ENCODE assay signal across 8 cellular contexts in the genomic region with DNA sequence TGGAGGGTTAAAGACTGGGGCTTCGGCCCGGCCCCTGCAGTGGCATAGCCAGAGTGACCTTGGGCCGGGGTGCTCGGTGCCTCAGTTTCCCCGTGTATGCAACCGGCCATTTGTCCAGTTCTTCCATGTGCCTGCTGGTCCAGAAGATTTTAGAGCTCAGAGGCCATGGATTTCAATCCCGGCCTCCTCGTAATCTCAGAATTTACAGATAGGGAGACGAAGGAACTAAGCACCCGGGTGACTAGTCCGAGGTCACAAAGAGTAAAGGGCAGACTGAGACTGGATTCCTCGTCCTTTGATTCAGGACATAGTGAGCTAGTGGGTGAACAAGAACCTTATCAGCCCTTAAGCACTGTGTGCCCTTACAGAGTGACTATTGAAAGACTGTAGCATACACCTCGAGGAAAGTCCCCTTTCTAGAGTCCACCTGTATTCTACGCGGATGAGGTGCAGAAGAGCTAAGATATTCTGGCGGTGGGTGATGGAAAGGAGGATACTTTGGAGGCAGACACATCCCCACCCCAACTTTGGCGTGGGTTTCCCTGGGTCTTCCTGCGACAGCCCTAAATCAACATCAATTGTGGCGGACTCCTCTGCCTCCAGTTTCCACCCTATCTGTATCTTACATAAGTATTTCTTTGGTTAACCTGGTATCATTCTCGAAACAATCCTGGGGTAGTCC. TPM values are rescaled to one million over a fixed set of nuclear protein-coding genes. Genes with fewer than 3 reads are reported as not detected.
DNase-seq lines count a peak whose midpoint lies in the region; ATAC-seq and TF ChIP-seq lines count a peak whose summit lies in the region.

No MANE protein-coding gene starts in this region.

- TF ChIP-seq CTCF in NB4 (IDR thresholded peaks at IDR 0.05; ENCODE audit: low read depth, low read length) = no peak
- no peak for TF ChIP-seq CTCF in brain (conservative IDR thresholded peaks at IDR 0.05)
- no peak for TF ChIP-seq CTCF in left lung (IDR thresholded peaks at IDR 0.05)

- H3K27me3 ChIP-seq in CD8-positive, alpha-beta memory T cell (ENCODE audit: insufficient read depth, low read length, poor library complexity, severe bottlenecking) = no peaks in the 10 kb centered on the region
- H3K27me3 ChIP-seq in left lung (no peaks in the 10 kb centered on the region), thymus (ENCODE audit: control insufficient read depth, insufficient read depth) (no peaks in the 10 kb centered on the region)

- no peaks in the 10 kb centered on the region for H3K9me3 ChIP-seq in CD8-positive, alpha-beta memory T cell (ENCODE audit: low read length)
- H3K9me3 ChIP-seq in left lung = no peaks in the 10 kb centered on the region
- no peaks in the 10 kb centered on the region for H3K9me3 ChIP-seq in thymus (ENCODE audit: control insufficient read depth)

- POLR2A ChIA-PET in CD8-positive, alpha-beta memory T cell (lab: Charles Lee) = interaction anchor here (0.9 to 1.9 kb wide), 5 partner anchors 10 to 188 kb away, joined by 3 to 5 read pairs (median 4); a partner anchor contains a TSS

- peaks cover 37 to 60% (median 51%) of the 10 kb centered on the region in 3 donors for H3K4me1 Mint-ChIP-seq in CD8-positive, alpha-beta memory T cell
- peaks cover 72% of the 10 kb centered on the region for H3K4me1 Mint-ChIP-seq in brain

- no peaks in the 10 kb centered on the region for H3K36me3 ChIP-seq in CD8-positive, alpha-beta memory T cell (ENCODE audit: insufficient read depth, low read length)
- H3K36me3 ChIP-seq in left lung (peaks cover 0 to 6% of the 10 kb centered on the region in 2 donors), thymus (ENCODE audit: control insufficient read depth, insufficient read depth) (no peaks in the 10 kb centered on the region)

- peaks cover 34% of the 10 kb centered on the region for H3K4me1 ChIP-seq in CD8-positive, alpha-beta memory T cell (ENCODE audit: insufficient read depth, low read length)
- H3K4me1 ChIP-seq in left lung (peaks cover 20 to 81% of the 10 kb centered on the region in 2 donors), thymus (ENCODE audit: control insufficient read depth, insufficient read depth, low read length) (peaks cover 12% of the 10 kb centered on the region)

- H3K36me3 Mint-ChIP-seq in CD8-positive, alpha-beta memory T cell = peaks cover 0 to 12% (median 0%) of the 10 kb centered on the region in 3 donors
- H3K36me3 Mint-ChIP-seq in brain = peaks cover 10% of the 10 kb centered on the region

- H3K27ac ChIP-seq in CD8-positive, alpha-beta memory T cell (ENCODE audit: low read depth, low read length) = peak overlapping the region; percentile 91
- H3K27ac ChIP-seq in left lung (peak overlapping the region; percentile 75 to 93), thymus (ENCODE audit: low read depth) (peak overlapping the region; percentile 85)

- H3K27ac Mint-ChIP-seq in CD8-positive, alpha-beta memory T cell = peak overlapping the region; percentile 38 to 97 (median 94)
- peak overlapping the region; percentile 91 to 99 (median 98) for H3K27ac Mint-ChIP-seq in brain

- peak overlapping the region; percentile 93 to 99 (median 95) for H3K4me3 Mint-ChIP-seq in CD8-positive, alpha-beta memory T cell
- H3K4me3 Mint-ChIP-seq in brain = peak overlapping the region; percentile 96 to 99 (median 98)

- H3K9me3 Mint-ChIP-seq in CD8-positive, alpha-beta memory T cell = no peaks in the 10 kb centered on the region
- no peaks in the 10 kb centered on the region for H3K9me3 Mint-ChIP-seq in brain

- peak in 1 of 5 donors; percentile 5 for DNase-seq in CD8-positive, alpha-beta memory T cell
- DNase-seq in NB4 (ENCODE audit: low read depth) (no peak), left lung (no peak), UCSD-AML1 (lab: John Stamatoyannopoulos, UW; ENCODE audit: unreplicated experiment) (no peak)

- CTCF ChIA-PET in CD8-positive, alpha-beta memory T cell (lab: Charles Lee) = interaction anchor here (0.6 to 3.3 kb wide), 8 partner anchors 10 to 360 kb away, joined by 3 to 19 read pairs (median 4); a partner anchor contains a TSS

- H3K27me3 Mint-ChIP-seq in CD8-positive, alpha-beta memory T cell = no peaks in the 10 kb centered on the region
- peaks cover 13% of the 10 kb centered on the region for H3K27me3 Mint-ChIP-seq in brain

- 26% methylated on average over 20 of the region's 20 CpGs for WGBS in thymus

- H3K4me3 ChIP-seq in CD8-positive, alpha-beta memory T cell (ENCODE audit: low read length) = peak overlapping the region; percentile 96
- peak overlapping the region; percentile 73 for H3K4me3 ChIP-seq in NB4 (ENCODE audit: low read depth, low read length)
- peak overlapping the region; percentile 57 to 87 for H3K4me3 ChIP-seq in left lung
- peak overlapping the region; percentile 59 for H3K4me3 ChIP-seq in thymus (ENCODE audit: low read length)

- TF ChIP-seq POLR2A in NB4 (IDR thresholded peaks at IDR 0.05; ENCODE audit: extremely low read depth, insufficient read length) = no peak

- ATAC-seq in left lung = peak; percentile 35
- ATAC-seq in GM18867 (IDR thresholded peaks at IDR 0.05; ENCODE audit: unreplicated experiment) = no peak
- no peak for ATAC-seq in GM18517 (IDR thresholded peaks at IDR 0.05; ENCODE audit: unreplicated experiment)

- intact Hi-C loops in left lung (cut with DNase I) = no loop called here

RNA-seq across cellular contexts. Expression of a gene that starts 0.6 kb away (rescaled TPM):
- total RNA-seq in CD8-positive, alpha-beta memory T cell = 10 to 100 TPM; 13.7 to 15.1 TPM
- polyA plus RNA-seq in CD8-positive, alpha-beta memory T cell = 3.4 TPM
- polyA plus RNA-seq in brain (ENCODE audit: insufficient read depth, low read depth, low replicate concordance) = 19.4 TPM
- total RNA-seq in left lung = 10 to 100 TPM; 34.7 to 45.0 TPM
- polyA plus RNA-seq in thymus = 6.4 TPM

RNA-seq across cellular contexts. Expression of a gene that starts 0.9 kb away (rescaled TPM):
- total RNA-seq in CD8-positive, alpha-beta memory T cell = 10 to 100 TPM; 29.8 to 30.7 TPM
- polyA plus RNA-seq in CD8-positive, alpha-beta memory T cell = 17.7 TPM
- 19.7 TPM for polyA plus RNA-seq in brain (ENCODE audit: insufficient read depth, low read depth, low replicate concordance)
- total RNA-seq in left lung = 10 to 100 TPM; 35.7 to 55.3 TPM
- 14.8 TPM for polyA plus RNA-seq in thymus

RNA-seq across cellular contexts. Expression of a gene that starts 53.4 kb away (rescaled TPM):
- total RNA-seq in CD8-positive, alpha-beta memory T cell = 10 to 100 TPM; 51.1 to 56.5 TPM
- 171 TPM for polyA plus RNA-seq in CD8-positive, alpha-beta memory T cell
- polyA plus RNA-seq in brain (ENCODE audit: insufficient read depth, low read depth, low replicate concordance) = 34.8 TPM
- total RNA-seq in left lung = 10 to 100 TPM; 27.8 to 32.7 TPM
- polyA plus RNA-seq in thymus = 45.5 TPM

RNA-seq across cellular contexts. Expression of a gene that starts 53.5 kb away (rescaled TPM):
- 10 to 100 TPM; 69.5 to 71.4 TPM for total RNA-seq in CD8-positive, alpha-beta memory T cell
- 27.4 TPM for polyA plus RNA-seq in CD8-positive, alpha-beta memory T cell
- 52.2 TPM for polyA plus RNA-seq in brain (ENCODE audit: insufficient read depth, low read depth, low replicate concordance)
- total RNA-seq in left lung = 10 to 100 TPM; 16.6 to 22.4 TPM
- 18.5 TPM for polyA plus RNA-seq in thymus
